ENCODE assay signal across 8 cellular contexts in the genomic region with DNA sequence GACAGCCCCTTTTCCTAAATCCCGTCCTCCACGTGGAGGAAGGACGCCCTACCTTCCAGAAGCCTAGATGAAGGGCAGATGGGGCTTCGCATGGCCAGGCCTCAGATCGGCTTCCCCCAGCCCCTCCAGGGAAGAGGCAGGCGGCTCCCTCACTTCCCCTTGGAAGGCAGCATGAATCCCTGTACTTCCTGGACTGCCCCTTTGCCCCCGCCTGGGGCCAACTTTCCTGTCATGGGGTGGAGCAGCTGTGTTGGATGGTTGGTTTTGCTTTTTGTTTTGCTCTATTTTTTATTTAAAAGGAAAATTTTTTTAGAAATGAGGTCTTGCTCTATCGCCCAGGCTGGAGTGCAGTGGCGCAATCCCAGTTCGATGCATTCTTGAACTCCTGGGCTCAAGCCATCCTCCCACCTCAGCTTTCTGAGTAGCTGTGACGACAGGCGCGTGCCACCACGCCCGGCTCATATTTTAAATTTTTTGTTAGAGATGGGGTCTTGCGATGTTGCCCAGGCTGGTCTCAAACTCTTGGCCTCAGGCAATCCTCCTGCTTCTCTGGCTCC. TPM values are rescaled to one million over a fixed set of nuclear protein-coding genes. Genes with fewer than 3 reads are reported as not detected.
DNase-seq lines count a peak whose midpoint lies in the region; ATAC-seq and TF ChIP-seq lines count a peak whose summit lies in the region.

No MANE protein-coding gene starts in this region.

- H3K9me3 ChIP-seq in prostate gland, result no peaks in the 10 kb centered on the region

- H3K27ac ChIP-seq in prostate gland, result peak overlapping the region; percentile 86 to 90

- DNase-seq in DMS 273 treated with DMSO at 0.1 percent for 48 hours (lab: John Stamatoyannopoulos, UW), result peak; percentile 51
- peak; percentile 55 for DNase-seq in SW480 (ENCODE audit: low spot score)
- DNase-seq in foreskin melanocyte, result peak; percentile 67
- DNase-seq in prostate gland (ENCODE audit: low spot score), result no peak
- no peak for DNase-seq in activated naive CD4-positive, alpha-beta T cell treated with Interleukin-2 at 50 U/mL for 16 hours
- DNase-seq in DMS53 treated with DMSO at 0.1 percent for 48 hours (lab: John Stamatoyannopoulos, UW; ENCODE audit: unreplicated experiment), result no peak

- H3K4me3 ChIP-seq in prostate gland, result peak overlapping the region; percentile 7

- H3K27me3 ChIP-seq in prostate gland (replicated peaks; ENCODE audit: insufficient read depth), result no peaks in the 10 kb centered on the region

- 42% methylated on average over 16 of the region's 16 CpGs for WGBS in prostate gland

- no peak for ATAC-seq in HG03565 (IDR thresholded peaks at IDR 0.05; ENCODE audit: unreplicated experiment)
- no peak for ATAC-seq in GM18498 (IDR thresholded peaks at IDR 0.05; ENCODE audit: unreplicated experiment)

- H3K36me3 ChIP-seq in prostate gland, result no peaks in the 10 kb centered on the region

- no peak for TF ChIP-seq CTCF in prostate gland (IDR thresholded peaks at IDR 0.05)

- intact Hi-C loops in prostate gland (cut with DNase I), result loop anchor here (1.0 kb wide), 1 partner anchor 27 kb away; no protein-coding TSS in a partner anchor

- no peak for TF ChIP-seq POLR2A in prostate gland (IDR thresholded peaks at IDR 0.05)

- H3K4me1 ChIP-seq in prostate gland (replicated peaks), result peaks cover 38% of the 10 kb centered on the region

RNA-seq across cellular contexts. Expression of a gene that starts 27.2 kb away (rescaled TPM):
- 10 to 100 TPM; 24.0 to 36.6 TPM for total RNA-seq in prostate gland

Comparison
In these comparisons a context has a peak if more than half of its experiments do, and no peak if none do; other contexts are left out.
1. DNase-seq: peak in DMS 273 treated with DMSO at 0.1 percent for 48 hours (single experiment), SW480 (single experiment) and foreskin melanocyte (single experiment); none in prostate gland (single experiment), activated naive CD4-positive, alpha-beta T cell treated with Interleukin-2 at 50 U/mL for 16 hours (single experiment) and DMS53 treated with DMSO at 0.1 percent for 48 hours (single experiment).